24 cellular contexts compared by ENCODE assay signal in the genomic region with DNA sequence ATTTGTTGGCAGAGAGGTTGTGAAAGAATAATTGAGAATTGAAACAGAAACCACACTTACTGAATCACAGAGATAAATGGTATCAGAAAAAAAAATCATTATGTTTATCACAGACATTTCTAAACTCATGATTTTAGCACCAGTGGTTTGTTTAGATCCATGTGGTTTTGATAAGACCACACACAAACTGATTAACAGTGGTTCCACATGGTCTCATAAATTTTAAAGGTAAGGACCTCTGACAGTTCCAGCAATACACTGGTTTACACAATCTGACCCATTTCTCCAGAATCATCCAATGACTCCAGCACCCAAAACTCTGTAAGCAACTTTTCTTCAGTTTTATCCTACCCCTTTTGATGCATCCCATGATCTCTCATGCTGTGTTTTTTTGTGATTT.
"Had no signal": no experiment of that assay in that cellular context is flagged by ENCODE, and none has a peak within 500 bp of the region (broad histone marks: within the 10 kb centered on the region; RNA-seq: fewer than 3 reads in every experiment).

No MANE protein-coding gene starts in this region.

- DNase-seq: activated CD4-positive, alpha-beta T cell treated with anti-CD3 and anti-CD28 coated beads for 48 hours; activated CD4-positive, alpha-beta T cell treated with anti-CD3 and anti-CD28 coated beads, Interleukin-2, amount 50 U/mL, for 48 hours; activated CD8-positive, alpha-beta memory T cell treated with anti-CD3 and anti-CD28 coated beads, Interleukin-2, amount 50 U/mL, for 4 hours; activated effector memory CD4-positive, alpha-beta T cell treated with anti-CD3 and anti-CD28 coated beads, Interleukin-2, amount 50 U/mL, for 16 hours; activated naive CD4-positive, alpha-beta T cell treated with anti-CD3 and anti-CD28 coated beads for 36 hours; activated naive CD8-positive, alpha-beta T cell treated with anti-CD3 and anti-CD28 coated beads for 36 hours; activated T-cell treated with anti-CD3 and anti-CD28 coated beads, Interleukin-2, amount 50 U/mL, for 1 hour; adrenal gland; central memory CD4-positive, alpha-beta T cell; foreskin melanocyte; kidney glomerular epithelial cell; left ventricle myocardium inferior; naive B cell; nephron progenitor cell; occipital lobe; right cardiac atrium; spleen; stimulated activated naive CD4-positive, alpha-beta T cell treated with Interleukin-2 at 50 U/mL for 16 hours; T-helper 17 cell; T1000; WERI-Rb-1 had no signal

- H3K4me3 ChIP-seq: adrenal gland, left ventricle myocardium inferior, spleen, tibial nerve had no signal

- H3K27me3 ChIP-seq: adrenal gland, spleen, tibial nerve had no signal

- H3K27ac ChIP-seq: adrenal gland, left ventricle myocardium inferior, spleen, tibial nerve, WERI-Rb-1 had no signal

- H3K9me3 ChIP-seq: adrenal gland, left ventricle myocardium inferior, spleen, tibial nerve had no signal

- ATAC-seq: activated CD4-positive, CD25-positive, alpha-beta regulatory T cell treated with anti-CD3 and anti-CD28 coated beads, Interleukin-2, amount 50 U/mL, for 24 hours; esophagus mucosa; right cardiac atrium; T-helper 17 cell had no signal

- H3K36me3 ChIP-seq: adrenal gland, left ventricle myocardium inferior, spleen, tibial nerve, WERI-Rb-1 had no signal

- H3K4me1 ChIP-seq: adrenal gland, left ventricle myocardium inferior, spleen had no signal
